ENCODE assay signal across 1 cellular context in genomic region chr1:224182866-224183590, GRCh38.
TF ChIP-seq lines count a peak whose summit lies in the region.

Gene DEGS1, plus strand, starts transcription at chr1:224183240. Its CDS starts 97 bp downstream, at chr1:224183337.

TF ChIP-seq in HCT116, 20 proteins besides CTCF, POLR2A, EP300 and RAD21 (continued from another document):
- no peak for TF ChIP-seq REST (IDR thresholded peaks at IDR 0.05; ENCODE audit: low read depth)
- no peak for TF ChIP-seq ELF1 (IDR thresholded peaks at IDR 0.05; ENCODE audit: borderline replicate concordance, low read depth)
TF ChIP-seq in HCT116: peak in this region for 5.
